Comparison of ENCODE assay signal across 28 cellular contexts in the genomic region with DNA sequence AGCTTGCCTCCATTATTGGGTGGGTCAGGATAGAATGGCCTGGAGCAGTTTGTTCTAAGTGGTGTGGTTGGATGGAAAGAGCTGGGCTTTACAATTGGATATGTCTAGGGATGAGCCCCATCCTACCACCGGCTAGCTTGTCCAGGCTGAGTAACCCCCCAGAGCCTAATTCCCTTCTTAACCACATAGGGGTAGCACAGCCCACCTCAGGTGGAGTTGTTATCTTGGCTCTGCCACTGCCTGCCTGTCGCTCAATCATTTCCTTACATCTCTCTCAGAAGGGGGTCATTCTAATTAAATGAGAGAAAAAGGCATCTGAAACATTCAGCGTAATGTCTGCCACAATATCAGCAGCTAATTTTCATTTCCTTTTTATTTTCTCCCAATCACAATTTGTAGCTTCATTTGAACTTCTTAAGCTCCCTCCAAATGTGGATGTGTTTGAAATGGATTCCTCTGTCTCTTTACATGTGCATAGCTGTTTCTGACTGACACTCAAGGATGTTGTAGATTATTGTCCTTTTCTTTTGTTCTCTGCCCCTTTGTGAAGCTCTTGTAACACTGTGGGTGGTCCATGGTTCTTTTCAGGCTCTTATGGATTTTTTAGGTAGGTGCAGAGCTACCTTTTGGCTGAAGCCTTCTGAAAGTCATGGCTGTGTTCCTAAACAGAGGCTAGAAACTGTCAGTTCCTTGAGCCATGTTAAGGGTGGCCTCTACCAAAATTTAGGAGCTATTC.
A peak's percentile ranks its signal among the peaks of the same experiment; 100 is the strongest.
DNase-seq lines count a peak whose midpoint lies in the region; ATAC-seq and TF ChIP-seq lines count a peak whose summit lies in the region.
"Had no signal": no experiment of that assay in that cellular context is flagged by ENCODE, and none has a peak within 500 bp of the region (broad histone marks: within the 10 kb centered on the region; RNA-seq: fewer than 3 reads in every experiment).

No MANE protein-coding gene starts in this region.

- 7% methylated on average over 3 of the region's 3 CpGs for WGBS in HUES64

- intact Hi-C loops in activated B cell treated with CpG ODN at 0.5 μM for 24 hours (cut with micrococcal nuclease) = loop anchor here (5.0 to 10.0 kb wide), 2 partner anchors 590 to 1542 kb away; a partner anchor contains a TSS

- H3K36me3 Mint-ChIP-seq in activated B cell treated with CpG ODN at 0.5 μM for 24 hours (ENCODE audit: low read depth) = no peaks in the 10 kb centered on the region
- H3K36me3 Mint-ChIP-seq in activated naive CD8-positive, alpha-beta T cell treated with anti-CD3 and anti-CD28 coated beads, Interleukin-2, amount 50 U/mL, for 24 hours (ENCODE audit: low read depth) = no peaks in the 10 kb centered on the region
- H3K36me3 Mint-ChIP-seq: CD8-positive, alpha-beta T cell; naive thymus-derived CD8-positive, alpha-beta T cell; T-cell had no signal

- H3K9me3 ChIP-seq in BLaER1 treated with 17β-estradiol and CSF1 and Interleukin-3, amounts not matched to agents 10 nM and 100 nM (replicated peaks in 1 of 11) = no peaks in the 10 kb centered on the region
- H3K9me3 ChIP-seq in HUES64 (ENCODE audit: insufficient read depth, low read depth, low read length) = no peaks in the 10 kb centered on the region
- H3K9me3 ChIP-seq: A549, sigmoid colon, tibial artery, vagina had no signal

- DNase-seq in activated B cell treated with CpG ODN at 0.5 μM for 24 hours (no peak), iPS-NIHi11 (ENCODE audit: low spot score) (peak; percentile 55), NCI-H1436 (lab: John Stamatoyannopoulos, UW) (no peak), NAMALWA (ENCODE audit: low spot score) (no peak)
- no peak for DNase-seq in activated naive CD4-positive, alpha-beta T cell treated with Interleukin-2 at 50 U/mL for 16 hours
- no peak for DNase-seq in activated naive CD8-positive, alpha-beta T cell treated with anti-CD3 and anti-CD28 coated beads, Interleukin-2, amount 50 U/mL, for 24 hours
- DNase-seq: activated CD4-positive, alpha-beta T cell treated with anti-CD3 and anti-CD28 coated beads, Interleukin-2, amount 50 U/mL, for 1 hour; activated effector memory CD4-positive, alpha-beta T cell treated with Interleukin-2 at 50 U/mL for 16 hours; activated T-cell treated with anti-CD3 and anti-CD28 coated beads, Interleukin-2, amount 50 U/mL, for 1 hour; CD8-positive, alpha-beta T cell; central memory CD4-positive, alpha-beta T cell; cortex of kidney; effector memory CD8-positive, alpha-beta T cell; erythroblast; kidney glomerular epithelial cell; midbrain; MV-4-11; naive thymus-derived CD8-positive, alpha-beta T cell; NCI-H187 treated with DMSO at 0.1 percent for 48 hours; sigmoid colon; stimulated activated CD4-positive, alpha-beta T cell treated with anti-CD3 and anti-CD28 coated beads, Interleukin-4, amount 100 ng/mL, for 1 hour; T-cell; tibial artery had no signal

- no peak for TF ChIP-seq CTCF in activated B cell treated with CpG ODN at 0.5 μM for 24 hours (IDR thresholded peaks at IDR 0.05)

- no peaks in the 10 kb centered on the region for H3K9me3 Mint-ChIP-seq in activated B cell treated with CpG ODN at 0.5 μM for 24 hours
- no peaks in the 10 kb centered on the region for H3K9me3 Mint-ChIP-seq in activated naive CD8-positive, alpha-beta T cell treated with anti-CD3 and anti-CD28 coated beads, Interleukin-2, amount 50 U/mL, for 24 hours
- H3K9me3 Mint-ChIP-seq: CD8-positive, alpha-beta T cell had no signal

- no peaks in the 10 kb centered on the region for H4K20me1 ChIP-seq in BLaER1 treated with 17β-estradiol and CSF1 and Interleukin-3, amounts not matched to agents 10 nM and 100 nM

- no peaks in the 10 kb centered on the region for H3K27me3 Mint-ChIP-seq in activated B cell treated with CpG ODN at 0.5 μM for 24 hours
- no peaks in the 10 kb centered on the region for H3K27me3 Mint-ChIP-seq in activated naive CD8-positive, alpha-beta T cell treated with anti-CD3 and anti-CD28 coated beads, Interleukin-2, amount 50 U/mL, for 24 hours
- H3K27me3 Mint-ChIP-seq: effector memory CD8-positive, alpha-beta T cell had no signal

- H3K4me1 ChIP-seq in BLaER1 treated with 17β-estradiol and CSF1 and Interleukin-3, amounts not matched to agents 10 nM and 100 nM = peaks cover 55 to 91% (median 74%) of the 10 kb centered on the region in 10 experiments
- peaks cover 15% of the 10 kb centered on the region for H3K4me1 ChIP-seq in HUES64 (ENCODE audit: insufficient read depth, low read length)
- H3K4me1 ChIP-seq: A549, sigmoid colon, vagina had no signal

- H3K4me1 Mint-ChIP-seq in activated B cell treated with CpG ODN at 0.5 μM for 24 hours = peaks cover 87% of the 10 kb centered on the region
- H3K4me1 Mint-ChIP-seq in activated naive CD8-positive, alpha-beta T cell treated with anti-CD3 and anti-CD28 coated beads, Interleukin-2, amount 50 U/mL, for 24 hours = peaks cover 29% of the 10 kb centered on the region

- H3K9ac ChIP-seq in BLaER1 treated with 17β-estradiol and CSF1 and Interleukin-3, amounts not matched to agents 10 nM and 100 nM = no peak overlapping the region
- H3K9ac ChIP-seq in HUES64 (ENCODE audit: low read depth, low read length) = no peak overlapping the region

- H3K27ac Mint-ChIP-seq in activated B cell treated with CpG ODN at 0.5 μM for 24 hours = peak overlapping the region; percentile 25
- H3K27ac Mint-ChIP-seq in activated naive CD8-positive, alpha-beta T cell treated with anti-CD3 and anti-CD28 coated beads, Interleukin-2, amount 50 U/mL, for 24 hours = no peak overlapping the region
- H3K27ac Mint-ChIP-seq: CD8-positive, alpha-beta T cell; effector memory CD8-positive, alpha-beta T cell; T-cell had no signal

- peak overlapping the region; percentile 15 to 88 (median 48) for H3K4me2 ChIP-seq in BLaER1 treated with 17β-estradiol and CSF1 and Interleukin-3, amounts not matched to agents 10 nM and 100 nM
- H3K4me2 ChIP-seq: A549 had no signal

- H3K4me3 ChIP-seq in BLaER1 treated with 17β-estradiol and CSF1 and Interleukin-3, amounts not matched to agents 10 nM and 100 nM = no peak overlapping the region
- no peak overlapping the region for H3K4me3 ChIP-seq in HUES64 (ENCODE audit: low read length)
- H3K4me3 ChIP-seq: A549, sigmoid colon, tibial artery, vagina had no signal

- H3K27ac ChIP-seq in BLaER1 treated with 17β-estradiol and CSF1 and Interleukin-3, amounts not matched to agents 10 nM and 100 nM = peak overlapping the region in 7 of 11 experiments; percentile 3 to 74 (median 26); a peak in 12 of 22 replicates
- peak overlapping the region; percentile 20; the same call in 1 of the 2 replicates for H3K27ac ChIP-seq in HUES64 (ENCODE audit: low read depth, low read length)
- H3K27ac ChIP-seq: A549, RWPE1, sigmoid colon, tibial artery, vagina had no signal

- CTCF ChIA-PET in activated B cell treated with CpG ODN at 0.5 μM for 24 hours (lab: Charles Lee) = no interaction called here

- POLR2A ChIA-PET in activated B cell treated with CpG ODN at 0.5 μM for 24 hours (lab: Charles Lee) = interaction anchor here (0.5 kb wide), 1 partner anchor 235 kb away, joined by 4 read pairs; no protein-coding TSS in a partner anchor

- H3K36me3 ChIP-seq in BLaER1 treated with 17β-estradiol and CSF1 and Interleukin-3, amounts not matched to agents 10 nM and 100 nM = no peaks in the 10 kb centered on the region
- no peaks in the 10 kb centered on the region for H3K36me3 ChIP-seq in HUES64 (ENCODE audit: insufficient read depth, low read length)
- H3K36me3 ChIP-seq: sigmoid colon, tibial artery, vagina had no signal

- ATAC-seq in activated B cell treated with CpG ODN at 0.5 μM for 24 hours (ENCODE audit: low read depth) = no peak
- ATAC-seq in activated naive CD8-positive, alpha-beta T cell treated with anti-CD3 and anti-CD28 coated beads, Interleukin-2, amount 50 U/mL, for 24 hours = no peak
- ATAC-seq: A549; CD8-positive, alpha-beta T cell; effector memory CD8-positive, alpha-beta T cell; naive thymus-derived CD8-positive, alpha-beta T cell; T-cell had no signal

- no peaks in the 10 kb centered on the region for H3K27me3 ChIP-seq in BLaER1 treated with 17β-estradiol and CSF1 and Interleukin-3, amounts not matched to agents 10 nM and 100 nM
- no peaks in the 10 kb centered on the region for H3K27me3 ChIP-seq in HUES64 (ENCODE audit: insufficient read depth, low read length)
- H3K27me3 ChIP-seq: sigmoid colon, tibial artery, vagina had no signal

- H3K4me3 Mint-ChIP-seq in activated B cell treated with CpG ODN at 0.5 μM for 24 hours = peak overlapping the region; percentile 7
- no peak overlapping the region for H3K4me3 Mint-ChIP-seq in activated naive CD8-positive, alpha-beta T cell treated with anti-CD3 and anti-CD28 coated beads, Interleukin-2, amount 50 U/mL, for 24 hours
- H3K4me3 Mint-ChIP-seq: CD8-positive, alpha-beta T cell; effector memory CD8-positive, alpha-beta T cell; naive thymus-derived CD8-positive, alpha-beta T cell; T-cell had no signal
